In the genomic region with DNA sequence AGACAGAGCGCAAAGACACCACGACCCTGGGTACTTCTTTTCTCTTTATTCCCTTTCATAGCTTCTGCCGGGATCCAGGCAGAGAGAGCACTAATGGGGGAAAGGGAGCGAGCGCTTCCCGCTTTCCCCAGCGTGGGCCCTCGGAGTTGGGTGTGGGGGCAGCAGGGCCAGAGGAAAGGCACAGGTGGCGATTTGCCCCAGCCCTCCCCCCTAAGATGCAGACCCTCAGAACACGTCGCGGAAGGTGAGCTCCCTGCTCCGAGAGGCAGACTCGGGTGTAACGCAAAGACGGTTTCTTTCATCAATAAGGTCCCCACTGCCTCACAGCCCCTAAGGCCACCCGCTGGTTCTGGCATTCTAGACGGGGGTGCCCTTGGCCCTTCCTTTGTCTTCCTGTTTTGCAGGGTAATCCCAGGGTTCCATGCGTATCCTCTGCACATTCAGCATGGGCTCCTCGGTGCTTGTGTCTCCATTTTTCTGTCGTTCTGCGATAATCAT, we compare ENCODE assay signal across 7 cellular contexts. TPM values are rescaled to one million over a fixed set of nuclear protein-coding genes. Genes with fewer than 3 reads are reported as not detected.
DNase-seq lines count a peak whose midpoint lies in the region; ATAC-seq and TF ChIP-seq lines count a peak whose summit lies in the region.

No MANE protein-coding gene starts in this region.

- H3K27ac ChIP-seq in VCaP (peak overlapping the region; percentile 88), hepatocyte (peak overlapping the region; percentile 98)

- H3K36me3 Mint-ChIP-seq in stimulated activated effector memory CD8-positive, alpha-beta T cell treated with anti-CD3 and anti-CD28 coated beads, Interleukin-12 subunit alpha, Interleukin-12 subunit beta, amount 100 ng/mL, for 72 hours = peaks cover 59% of the 10 kb centered on the region

- H2AFZ ChIP-seq in hepatocyte = no peak overlapping the region

- peak overlapping the region; percentile 96 for H3K4me3 Mint-ChIP-seq in stimulated activated effector memory CD8-positive, alpha-beta T cell treated with anti-CD3 and anti-CD28 coated beads, Interleukin-12 subunit alpha, Interleukin-12 subunit beta, amount 100 ng/mL, for 72 hours

- peak overlapping the region; percentile 93 for H3K27ac Mint-ChIP-seq in stimulated activated effector memory CD8-positive, alpha-beta T cell treated with anti-CD3 and anti-CD28 coated beads, Interleukin-12 subunit alpha, Interleukin-12 subunit beta, amount 100 ng/mL, for 72 hours

- peaks cover 29% of the 10 kb centered on the region for H3K4me1 ChIP-seq in hepatocyte (ENCODE audit: insufficient read depth)

- H3K9me2 ChIP-seq in hepatocyte (replicated peaks; ENCODE audit: insufficient read depth) = no peaks in the 10 kb centered on the region

- peaks cover 15% of the 10 kb centered on the region for H3K4me1 Mint-ChIP-seq in stimulated activated effector memory CD8-positive, alpha-beta T cell treated with anti-CD3 and anti-CD28 coated beads, Interleukin-12 subunit alpha, Interleukin-12 subunit beta, amount 100 ng/mL, for 72 hours

- H3K9me3 ChIP-seq in hepatocyte (ENCODE audit: low read depth) = no peaks in the 10 kb centered on the region

- H3K27me3 ChIP-seq in hepatocyte = no peaks in the 10 kb centered on the region

- 7% methylated on average over 22 of the region's 22 CpGs for WGBS in hepatocyte (ENCODE audit: low lambda C conversion rate, missing lambda C conversion rate)

- H3K79me2 ChIP-seq in hepatocyte = peaks cover 34% of the 10 kb centered on the region

- TF ChIP-seq CTCF in HFF-Myc (IDR thresholded peaks at IDR 0.05; ENCODE audit: low read depth, low read length, missing control alignments) = no peak
- TF ChIP-seq CTCF in VCaP (conservative IDR thresholded peaks at IDR 0.05) = no peak
- TF ChIP-seq CTCF in hepatocyte (IDR thresholded peaks at IDR 0.05; ENCODE audit: poor library complexity) = no peak

- peak overlapping the region; percentile 100 for H3K4me2 ChIP-seq in hepatocyte

- H3K4me3 ChIP-seq in HFF-Myc (replicated peaks; ENCODE audit: low read depth, low read length) (peak overlapping the region; percentile 91), hepatocyte (peak overlapping the region; percentile 88)

- ATAC-seq in stimulated activated effector memory CD8-positive, alpha-beta T cell treated with anti-CD3 and anti-CD28 coated beads, Interleukin-12 subunit alpha, Interleukin-12 subunit beta, amount 100 ng/mL, for 72 hours = no peak
- ATAC-seq in GM21515 (IDR thresholded peaks at IDR 0.05; ENCODE audit: unreplicated experiment) = no peak

- peaks cover 20% of the 10 kb centered on the region for H4K20me1 ChIP-seq in hepatocyte (ENCODE audit: insufficient read depth, poor library complexity, severe bottlenecking)

- H3K36me3 ChIP-seq in hepatocyte (replicated peaks; ENCODE audit: insufficient read depth, low read depth) = no peaks in the 10 kb centered on the region

- H3K9me3 Mint-ChIP-seq in stimulated activated effector memory CD8-positive, alpha-beta T cell treated with anti-CD3 and anti-CD28 coated beads, Interleukin-12 subunit alpha, Interleukin-12 subunit beta, amount 100 ng/mL, for 72 hours = no peaks in the 10 kb centered on the region

- DNase-seq in HFF-Myc (ENCODE audit: extremely low read depth, low read depth) (no peak), hepatocyte (ENCODE audit: low spot score) (no peak), NCI-H774 (lab: John Stamatoyannopoulos, UW) (no peak), RPMI8226 (no peak)
- DNase-seq in stimulated activated effector memory CD8-positive, alpha-beta T cell treated with anti-CD3 and anti-CD28 coated beads, Interleukin-12 subunit alpha, Interleukin-12 subunit beta, amount 100 ng/mL, for 72 hours (ENCODE audit: low spot score in 2 of 2) = peak in 1 of 2 donors; percentile 73

RNA-seq across cellular contexts. Expression of a gene that starts 0.6 kb away (rescaled TPM):
- total RNA-seq in hepatocyte = 34.8 and 51.7 TPM in 2 replicates
- polyA plus RNA-seq in hepatocyte = 86.6 and 104 TPM in 2 replicates

RNA-seq across cellular contexts. Expression of a gene that starts 0.7 kb away (rescaled TPM):
- total RNA-seq in hepatocyte = 12.0 and 17.7 TPM in 2 replicates
- polyA plus RNA-seq in hepatocyte = 20.8 and 28.2 TPM in 2 replicates

RNA-seq across cellular contexts. Expression of a gene that starts 1.0 kb away (rescaled TPM):
- 115 and 116 TPM in 2 replicates for total RNA-seq in hepatocyte
- 155 TPM in 2 replicates for polyA plus RNA-seq in hepatocyte

RNA-seq across cellular contexts. Expression of a gene that starts 10.5 kb away (rescaled TPM):
- total RNA-seq in hepatocyte = 34.4 and 38.8 TPM in 2 replicates
- 64.6 and 76.4 TPM in 2 replicates for polyA plus RNA-seq in hepatocyte

RNA-seq across cellular contexts. Expression of a gene that starts 10.8 kb away (rescaled TPM):
- total RNA-seq in hepatocyte = 72.7 and 85.4 TPM in 2 replicates
- 92.9 and 101 TPM in 2 replicates for polyA plus RNA-seq in hepatocyte
